Comparison of ENCODE assay signal across 15 cellular contexts in genomic region chr22:25120761-25121212, GRCh38.
DNase-seq lines count a peak whose midpoint lies in the region; ATAC-seq and TF ChIP-seq lines count a peak whose summit lies in the region.
"Had no signal": no experiment of that assay in that cellular context is flagged by ENCODE, and none has a peak within 500 bp of the region (broad histone marks: within the 10 kb centered on the region; RNA-seq: fewer than 3 reads in every experiment).

No MANE protein-coding gene starts in this region.

- WGBS in mammary epithelial cell (ENCODE audit: low coverage, missing lambda C conversion rate) = 80% methylated on average over 12 of the region's 12 CpGs

- no peak overlapping the region for H3K4me2 ChIP-seq in mammary epithelial cell (ENCODE audit: insufficient read depth, low read depth, low read length)

- H3K9ac ChIP-seq in HUES6 (ENCODE audit: low read length) = no peak overlapping the region
- peak overlapping the region; percentile 46 for H3K9ac ChIP-seq in mammary epithelial cell (ENCODE audit: insufficient read depth, low read length)
- H3K9ac ChIP-seq in skeletal muscle tissue (ENCODE audit: low read depth in 1 of 3, low read length in 3 of 3) = peak overlapping the region in 1 of 3 donors; percentile 75

- in situ Hi-C loops in mammary epithelial cell (cut with MboI; ENCODE audit: low sequenced_read_pairs in 2 of 2) = no loop called here

- H3K4me3 ChIP-seq in HUES6 (ENCODE audit: low read depth, low read length) = no peak overlapping the region
- no peak overlapping the region for H3K4me3 ChIP-seq in mammary epithelial cell (replicated peaks in 1 of 3; ENCODE audit: insufficient read depth in 1 of 3, low read depth in 2 of 3, low read length in 3 of 3)
- no peak overlapping the region for H3K4me3 ChIP-seq in skeletal muscle tissue (ENCODE audit: low read length in 3 of 3)

- peak overlapping the region in 3 of 10 donors; percentile 20 to 79 (median 31) for H3K27ac Mint-ChIP-seq in naive thymus-derived CD8-positive, alpha-beta T cell
- H3K27ac Mint-ChIP-seq: CD14-positive monocyte; natural killer cell treated with Interleukin-12 subunit alpha and Interleukin-12 subunit beta and Interleukin-15 and Interleukin-18, amount 100 ng/mL, for 72 hours had no signal

- intact Hi-C loops in mammary epithelial cell (cut with micrococcal nuclease) = no loop called here

- H3K27me3 ChIP-seq in HUES6 (ENCODE audit: control insufficient read depth, insufficient read depth, low read length) (no peaks in the 10 kb centered on the region), mammary epithelial cell (ENCODE audit: insufficient read depth, low read length) (no peaks in the 10 kb centered on the region), skeletal muscle tissue (ENCODE audit: control insufficient read depth in 3 of 3, insufficient read depth in 3 of 3, low read length in 3 of 3) (no peaks in the 10 kb centered on the region)

- POLR2A ChIA-PET in naive thymus-derived CD8-positive, alpha-beta T cell (lab: Charles Lee) = no interaction called here

- dilution Hi-C loops in mammary epithelial cell (cut with HindIII; ENCODE audit: low sequenced_read_pairs) = no loop called here

- H3K27me3 Mint-ChIP-seq in naive thymus-derived CD8-positive, alpha-beta T cell = no peaks in the 10 kb centered on the region

- H3K79me2 ChIP-seq in mammary epithelial cell (ENCODE audit: insufficient read depth, low read length) = peaks cover 14% of the 10 kb centered on the region

- TF ChIP-seq CTCF in mammary epithelial cell (conservative IDR thresholded peaks at IDR 0.05 in 1 of 2, IDR thresholded peaks at IDR 0.05 in 1 of 2; ENCODE audit: extremely low read depth in 1 of 2, insufficient read depth in 1 of 2, low read depth in 1 of 2, low read length in 2 of 2) = no peak

- peaks cover 0 to 4% (median 0%) of the 10 kb centered on the region in 9 donors for H3K9me3 Mint-ChIP-seq in naive thymus-derived CD8-positive, alpha-beta T cell
- H3K9me3 Mint-ChIP-seq: natural killer cell treated with Interleukin-12 subunit alpha and Interleukin-12 subunit beta and Interleukin-15 and Interleukin-18, amount 100 ng/mL, for 72 hours had no signal

- H3K36me3 ChIP-seq in HUES6 (ENCODE audit: control insufficient read depth, insufficient read depth, low read length) = no peaks in the 10 kb centered on the region
- H3K36me3 ChIP-seq in mammary epithelial cell (ENCODE audit: insufficient read depth, low read length) = peaks cover 2% of the 10 kb centered on the region
- peaks cover 8 to 20% (median 11%) of the 10 kb centered on the region in 3 donors for H3K36me3 ChIP-seq in skeletal muscle tissue (ENCODE audit: control insufficient read depth in 3 of 3, insufficient read depth in 3 of 3, low read length in 3 of 3)

- H3K27ac ChIP-seq in HUES6 (ENCODE audit: low read depth, low read length) (peak overlapping the region; percentile 59; the same call in 1 of the 2 replicates), mammary epithelial cell (ENCODE audit: insufficient read depth, low read depth, low read length) (peak overlapping the region; percentile 75), skeletal muscle tissue (ENCODE audit: low read depth, low read length) (peak overlapping the region; percentile 59)

- H3K4me1 ChIP-seq in HUES6 (ENCODE audit: control insufficient read depth, insufficient read depth, low read length) = peaks cover 12% of the 10 kb centered on the region
- peaks cover 15% of the 10 kb centered on the region for H3K4me1 ChIP-seq in mammary epithelial cell (ENCODE audit: insufficient read depth, low read length)
- peaks cover 28 to 66% (median 37%) of the 10 kb centered on the region in 3 donors for H3K4me1 ChIP-seq in skeletal muscle tissue (ENCODE audit: control insufficient read depth in 3 of 3, insufficient read depth in 3 of 3, low read length in 3 of 3)

- H4K20me1 ChIP-seq in mammary epithelial cell (ENCODE audit: insufficient read depth, low read length) = no peaks in the 10 kb centered on the region

- BruUV-seq in mammary epithelial cell (replicated peaks; lab: Mats Ljungman, UMichigan) = no TSS peak

- no peak for ATAC-seq in naive thymus-derived CD8-positive, alpha-beta T cell
- ATAC-seq in HG02884 (IDR thresholded peaks at IDR 0.05; ENCODE audit: unreplicated experiment) = no peak

- H3K9me3 ChIP-seq in HUES6 (ENCODE audit: control insufficient read depth, insufficient read depth, low read depth, low read length) (peaks cover 6% of the 10 kb centered on the region; the same call in 1 of the 2 replicates), mammary epithelial cell (replicated peaks; ENCODE audit: insufficient read depth, low read length) (no peaks in the 10 kb centered on the region), skeletal muscle tissue (ENCODE audit: control insufficient read depth in 3 of 3, low read length in 3 of 3) (no peaks in the 10 kb centered on the region)

- DNase-seq in mammary epithelial cell (no peak), left kidney (ENCODE audit: low read depth, low spot score) (peak; percentile 76), foreskin melanocyte (no peak), RKO (ENCODE audit: low spot score) (no peak)
- DNase-seq in naive thymus-derived CD8-positive, alpha-beta T cell = no peak
- DNase-seq: activated CD4-positive, alpha-beta T cell treated with anti-CD3 and anti-CD28 coated beads, Interleukin-2, amount 50 U/mL, for 48 hours; activated gamma-delta T cell; MM.1S; NCI-H748 treated with DMSO at 0.1 percent for 48 hours; stimulated activated CD4-positive, alpha-beta T cell treated with anti-CD3 and anti-CD28 coated beads, Interleukin-2, amount 100 ng/mL, for 24 hours had no signal

- H2AFZ ChIP-seq in mammary epithelial cell (ENCODE audit: low read depth, low read length) = no peak overlapping the region

- peaks cover 0 to 4% (median 0%) of the 10 kb centered on the region in 4 donors for H3K4me1 Mint-ChIP-seq in naive thymus-derived CD8-positive, alpha-beta T cell
- H3K4me1 Mint-ChIP-seq: CD14-positive monocyte had no signal

- H3K4me3 Mint-ChIP-seq in naive thymus-derived CD8-positive, alpha-beta T cell = no peak overlapping the region
- H3K4me3 Mint-ChIP-seq: natural killer cell treated with Interleukin-12 subunit alpha and Interleukin-12 subunit beta and Interleukin-15 and Interleukin-18, amount 100 ng/mL, for 72 hours had no signal

- CTCF ChIA-PET in mammary epithelial cell (lab: Charles Lee; ENCODE audit: low non-redundant PET) = no interaction called here

- peaks cover 3 to 9% (median 4%) of the 10 kb centered on the region in 3 donors for H3K36me3 Mint-ChIP-seq in naive thymus-derived CD8-positive, alpha-beta T cell
- H3K36me3 Mint-ChIP-seq: CD14-positive monocyte; natural killer cell treated with Interleukin-12 subunit alpha and Interleukin-12 subunit beta and Interleukin-15 and Interleukin-18, amount 100 ng/mL, for 72 hours had no signal
